In genomic region chr1:109258481-109259466, GRCh38 we compare ENCODE assay signal across 22 cellular contexts. TPM values are rescaled to one million over a fixed set of nuclear protein-coding genes. Genes with fewer than 3 reads are reported as not detected.
DNase-seq lines count a peak whose midpoint lies in the region; ATAC-seq, FAIRE-seq and TF ChIP-seq lines count a peak whose summit lies in the region.
"Had no signal": no experiment of that assay in that cellular context is flagged by ENCODE, and none has a peak within 500 bp of the region (broad histone marks: within the 10 kb centered on the region; RNA-seq: fewer than 3 reads in every experiment).

No MANE protein-coding gene starts in this region.

- H3K27ac ChIP-seq in endodermal cell (ENCODE audit: low read depth, low read length) (peak overlapping the region; percentile 88), osteoblast (ENCODE audit: low read depth, low read length) (no peak overlapping the region)
- H3K27ac ChIP-seq: A549 had no signal

- no peaks in the 10 kb centered on the region for H3K9me3 Mint-ChIP-seq in endodermal cell
- H3K9me3 Mint-ChIP-seq: CD4-positive, CD25-positive, alpha-beta regulatory T cell; HFFc6 had no signal

- no peaks in the 10 kb centered on the region for H3K79me2 ChIP-seq in osteoblast (ENCODE audit: insufficient read depth, low read length)

- H3K4me1 Mint-ChIP-seq in endodermal cell, result peaks cover 14% of the 10 kb centered on the region

- H4K20me1 ChIP-seq in osteoblast (ENCODE audit: insufficient read depth, low read length), result no peaks in the 10 kb centered on the region

- no peaks in the 10 kb centered on the region for H3K36me3 ChIP-seq in endodermal cell (ENCODE audit: control insufficient read depth, insufficient read depth, low read length)
- H3K36me3 ChIP-seq in osteoblast (ENCODE audit: insufficient read depth, low read length), result no peaks in the 10 kb centered on the region

- H3K9me3 ChIP-seq in endodermal cell (ENCODE audit: control insufficient read depth, low read length) (no peaks in the 10 kb centered on the region), osteoblast (ENCODE audit: low read depth, low read length) (no peaks in the 10 kb centered on the region)
- H3K9me3 ChIP-seq: A549 had no signal

- peak; percentile 31 for DNase-seq in Right ventricle myocardium inferior (ENCODE audit: missing footprints)
- DNase-seq in cardiac septum (ENCODE audit: low spot score), result no peak
- peak; percentile 54 for DNase-seq in NCI-H69 (lab: John Stamatoyannopoulos, UW)
- no peak for DNase-seq in endodermal cell
- DNase-seq in osteoblast (ENCODE audit: insufficient read length, low spot score, missing footprints), result peak; percentile 86
- no peak for DNase-seq in activated naive CD4-positive, alpha-beta T cell (lab: John Stamatoyannopoulos, UW)
- no peak for DNase-seq in RCC 7860 (ENCODE audit: low spot score)
- DNase-seq: Calu3; CD4-positive, CD25-positive, alpha-beta regulatory T cell; HFFc6; Kasumi-1; NCI-H1105 treated with DMSO at 0.1 percent for 48 hours; NCI-H2029; NCI-H226; NCI-H526; PC-3 had no signal

- intact Hi-C loops in Right ventricle myocardium inferior (cut with DNase I) (no loop called here), cardiac septum (cut with DNase I) (no loop called here)

- H3K36me3 Mint-ChIP-seq in endodermal cell (ENCODE audit: low read depth), result peaks cover 3% of the 10 kb centered on the region
- H3K36me3 Mint-ChIP-seq: CD4-positive, CD25-positive, alpha-beta regulatory T cell had no signal

- no peak overlapping the region for H3K4me2 ChIP-seq in osteoblast (ENCODE audit: insufficient read depth, low read length)
- H3K4me2 ChIP-seq: A549 had no signal

- H2AFZ ChIP-seq in osteoblast (ENCODE audit: low read length), result no peak overlapping the region

- ATAC-seq in Right ventricle myocardium inferior (no peak), HG02938 (IDR thresholded peaks at IDR 0.05; ENCODE audit: unreplicated experiment) (no peak)
- ATAC-seq: A549, PC-3, SK-N-SH treated with all-trans-retinoic acid at 6 μM for 48 hours had no signal

- H3K4me3 Mint-ChIP-seq in endodermal cell, result no peak overlapping the region
- H3K4me3 Mint-ChIP-seq: CD4-positive, CD25-positive, alpha-beta regulatory T cell; HFFc6 had no signal

- H3K27me3 Mint-ChIP-seq in endodermal cell (ENCODE audit: insufficient read depth), result no peaks in the 10 kb centered on the region

- no peak overlapping the region for H3K27ac Mint-ChIP-seq in endodermal cell
- H3K27ac Mint-ChIP-seq: CD4-positive, CD25-positive, alpha-beta regulatory T cell; HFFc6 had no signal

- no peak for TF ChIP-seq CTCF in endodermal cell (conservative IDR thresholded peaks at IDR 0.05)
- TF ChIP-seq CTCF in osteoblast (IDR thresholded peaks at IDR 0.05; ENCODE audit: extremely low read depth, low read depth, low read length), result no peak

- H3K4me3 ChIP-seq in endodermal cell (ENCODE audit: low read length), result no peak overlapping the region
- no peak overlapping the region for H3K4me3 ChIP-seq in osteoblast (ENCODE audit: insufficient read depth, low read length)
- H3K4me3 ChIP-seq: A549 had no signal

- no peaks in the 10 kb centered on the region for H3K27me3 ChIP-seq in endodermal cell (ENCODE audit: control insufficient read depth, insufficient read depth, low read length, poor library complexity, severe bottlenecking)
- H3K27me3 ChIP-seq in osteoblast (ENCODE audit: insufficient read depth, low read length), result no peaks in the 10 kb centered on the region

- no peak for FAIRE-seq in RCC 7860 (lab: Jason Lieb, UNC)
- FAIRE-seq: A549, GM12891, GM19239 had no signal

- peaks cover 13% of the 10 kb centered on the region for H3K4me1 ChIP-seq in endodermal cell (ENCODE audit: control insufficient read depth, insufficient read depth, low read length)
- peaks cover 9% of the 10 kb centered on the region for H3K4me1 ChIP-seq in osteoblast (ENCODE audit: insufficient read depth, low read length)

- 95% methylated on average over 60 to 69 of the region's 69 CpGs for WGBS in endodermal cell (ENCODE audit: insufficient coverage in 1 of 2, insufficient read length in 1 of 2), 2 experiments

- no peak overlapping the region for H3K9ac ChIP-seq in endodermal cell (ENCODE audit: extremely low read depth, low read length, poor library complexity, severe bottlenecking)

RNA-seq across cellular contexts. Expression of gene CELSR2, which starts 9.4 kb away (rescaled TPM):
- total RNA-seq in Right ventricle myocardium inferior (6.5 TPM), cardiac septum (7.1 TPM), endodermal cell (10 to 100 TPM; 16.1 to 20.2 TPM), osteoblast (1.4 and 1.5 TPM in 2 replicates)
- 72.5 TPM for polyA plus RNA-seq in endodermal cell (2013, experiment 1 of 2)
- polyA plus RNA-seq in endodermal cell (2013, experiment 2 of 2), result 63.1 TPM

RNA-seq across cellular contexts. Expression of gene PSRC1, which starts 24.2 kb away (rescaled TPM):
- total RNA-seq in Right ventricle myocardium inferior (1.2 TPM), cardiac septum (0.59 TPM), endodermal cell (10 to 100 TPM; 38.5 to 72.7 TPM), osteoblast (5.4 and 5.9 TPM in 2 replicates)
- polyA plus RNA-seq in endodermal cell (2013, experiment 1 of 2), result 91.5 TPM
- 92.2 TPM for polyA plus RNA-seq in endodermal cell (2013, experiment 2 of 2)

RNA-seq across cellular contexts. Expression of gene SARS1, which starts 45.1 kb away (rescaled TPM):
- 97.6 TPM for total RNA-seq in Right ventricle myocardium inferior
- 104 TPM for total RNA-seq in cardiac septum
- 100 to 1,000 TPM; 100 to 101 TPM for total RNA-seq in endodermal cell
- polyA plus RNA-seq in endodermal cell (2013, experiment 1 of 2), result 159 TPM
- 128 TPM for polyA plus RNA-seq in endodermal cell (2013, experiment 2 of 2)
- total RNA-seq in osteoblast, result 361 and 392 TPM in 2 replicates

RNA-seq across cellular contexts. Expression of gene MYBPHL, which starts 48.0 kb away (rescaled TPM):
- total RNA-seq in Right ventricle myocardium inferior (not detected), cardiac septum (1.2 TPM), endodermal cell (not detected), osteoblast (not detected in 2 replicates)
- not detected for polyA plus RNA-seq in endodermal cell (2013, experiment 1 of 2)
- polyA plus RNA-seq in endodermal cell (2013, experiment 2 of 2), result not detected
- total RNA-seq: Calu3; CD4-positive, CD25-positive, alpha-beta regulatory T cell; G401; HFFc6; PC-3 had no signal
- polyA plus RNA-seq: A549; CD4-positive, CD25-positive, alpha-beta regulatory T cell had no signal

Comparison
In these comparisons a context has a peak if more than half of its experiments do, and no peak if none do; other contexts are left out.
1. DNase-seq: peak in Right ventricle myocardium inferior (single experiment), NCI-H69 (single experiment) and osteoblast (single experiment); none in cardiac septum (single experiment), endodermal cell (single experiment), activated naive CD4-positive, alpha-beta T cell (0 of 4) and RCC 7860 (single experiment).